In genomic region chr18:76457957-76458356, GRCh38 we compare ENCODE assay signal across 14 cellular contexts. TPM values are rescaled to one million over a fixed set of nuclear protein-coding genes. Genes with fewer than 3 reads are reported as not detected.
DNase-seq lines count a peak whose midpoint lies in the region; ATAC-seq and TF ChIP-seq lines count a peak whose summit lies in the region.
"Had no signal": no experiment of that assay in that cellular context is flagged by ENCODE, and none has a peak within 500 bp of the region (broad histone marks: within the 10 kb centered on the region; RNA-seq: fewer than 3 reads in every experiment).

No MANE protein-coding gene starts in this region.

- TF ChIP-seq CTCF in sigmoid colon (IDR thresholded peaks at IDR 0.05): no peak
- no peak for TF ChIP-seq CTCF in foreskin keratinocyte (conservative IDR thresholded peaks at IDR 0.05)

- peak overlapping the region; percentile 53 to 89 (median 73) for H3K4me2 ChIP-seq in BLaER1 treated with 17β-estradiol and CSF1 and Interleukin-3, amounts not matched to agents 10 nM and 100 nM

- 0 out of 20 replicates have a peak overlapping the region, but pooled peaks of 1 of the 10 experiments have one; percentile 13 for H3K4me3 ChIP-seq in BLaER1 treated with 17β-estradiol and CSF1 and Interleukin-3, amounts not matched to agents 10 nM and 100 nM
- no peak overlapping the region for H3K4me3 ChIP-seq in sigmoid colon

- H3K9ac ChIP-seq in BLaER1 treated with 17β-estradiol and CSF1 and Interleukin-3, amounts not matched to agents 10 nM and 100 nM: peak overlapping the region in 4 of 11 experiments; percentile 5 to 13 (median 8); a peak in 1 of 22 replicates

- peaks cover 0 to 5% (median 0%) of the 10 kb centered on the region in 11 experiments; a peak in 1 of 22 replicates for H3K9me3 ChIP-seq in BLaER1 treated with 17β-estradiol and CSF1 and Interleukin-3, amounts not matched to agents 10 nM and 100 nM (replicated peaks in 1 of 11)
- H3K9me3 ChIP-seq in sigmoid colon: no peaks in the 10 kb centered on the region

- no peak for ATAC-seq in left lobe of liver
- ATAC-seq in foreskin keratinocyte: no peak

- H3K27me3 ChIP-seq in BLaER1 treated with 17β-estradiol and CSF1 and Interleukin-3, amounts not matched to agents 10 nM and 100 nM: no peaks in the 10 kb centered on the region
- H3K27me3 ChIP-seq in sigmoid colon: no peaks in the 10 kb centered on the region
- no peaks in the 10 kb centered on the region for H3K27me3 ChIP-seq in foreskin keratinocyte

- peaks cover 35 to 53% (median 49%) of the 10 kb centered on the region in 11 experiments for H3K36me3 ChIP-seq in BLaER1 treated with 17β-estradiol and CSF1 and Interleukin-3, amounts not matched to agents 10 nM and 100 nM
- peaks cover 0 to 9% (median 0%) of the 10 kb centered on the region in 4 donors for H3K36me3 ChIP-seq in sigmoid colon

- WGBS in sigmoid colon, 2 donors: 93 to 94% methylated on average over 9 of the region's 9 CpGs

- no peak for TF ChIP-seq EP300 in sigmoid colon (IDR thresholded peaks at IDR 0.05)

- H3K4me1 ChIP-seq in BLaER1 treated with 17β-estradiol and CSF1 and Interleukin-3, amounts not matched to agents 10 nM and 100 nM: peaks cover 71 to 100% (median 86%) of the 10 kb centered on the region in 10 experiments
- H3K4me1 ChIP-seq in sigmoid colon (peaks cover 0 to 74% (median 46%) of the 10 kb centered on the region in 4 donors), foreskin keratinocyte (peaks cover 6% of the 10 kb centered on the region)

- peak overlapping the region in 8 of 11 experiments; percentile 22 to 89 (median 52); a peak in 16 of 22 replicates for H3K27ac ChIP-seq in BLaER1 treated with 17β-estradiol and CSF1 and Interleukin-3, amounts not matched to agents 10 nM and 100 nM
- H3K27ac ChIP-seq in sigmoid colon: peak overlapping the region in 1 of 4 donors; percentile 89
- no peak overlapping the region for H3K27ac ChIP-seq in foreskin keratinocyte
- H3K27ac ChIP-seq: C4-2B had no signal

- TF ChIP-seq POLR2A in sigmoid colon (IDR thresholded peaks at IDR 0.05): no peak

- intact Hi-C loops in sigmoid colon (cut with DNase I): no loop called here

- peaks cover 11 to 100% (median 68%) of the 10 kb centered on the region in 11 experiments; a peak in 17 of 22 replicates for H4K20me1 ChIP-seq in BLaER1 treated with 17β-estradiol and CSF1 and Interleukin-3, amounts not matched to agents 10 nM and 100 nM

- peak; percentile 21 for DNase-seq in NCI-H146 treated with DMSO at 0.1 percent for 48 hours (lab: John Stamatoyannopoulos, UW; ENCODE audit: unreplicated experiment)
- peak; percentile 11 for DNase-seq in left lobe of liver (ENCODE audit: low spot score)
- peak; percentile 9 for DNase-seq in sigmoid colon
- DNase-seq in NCI-H446 treated with DMSO at 0.1 percent for 48 hours (lab: John Stamatoyannopoulos, UW): no peak
- DNase-seq in foreskin keratinocyte: no peak
- no peak for DNase-seq in cerebellar nuclear complex (lab: John Stamatoyannopoulos, UW)
- no peak for DNase-seq in SKM-1 (lab: John Stamatoyannopoulos, UW; ENCODE audit: unreplicated experiment)
- DNase-seq: DMS153; H7; NCI-H2081 treated with DMSO at 0.1 percent for 48 hours; NCI-H526 treated with DMSO at 0.1 percent for 48 hours; NK-92 treated with Interleukin-12 subunit alpha and Interleukin-12 subunit beta, amount 100 ng/mL, for 24 hours had no signal

RNA-seq across cellular contexts. Expression of gene ZNF516, which starts 37.1 kb away (rescaled TPM):
- total RNA-seq in left lobe of liver (16.2 TPM), sigmoid colon (10 to 100 TPM; 24.3 to 29.9 (median 26.9) TPM), foreskin keratinocyte (11.7 and 14.6 TPM in 2 replicates)
- polyA plus RNA-seq in sigmoid colon (1 to 10 TPM; 2.1 to 6.1 (median 2.4) TPM), foreskin keratinocyte (5.9 and 8.2 TPM in 2 replicates)

Comparison
In these comparisons a context has a peak if more than half of its experiments do, and no peak if none do; other contexts are left out.
1. DNase-seq: peak in NCI-H146 treated with DMSO at 0.1 percent for 48 hours (single experiment), left lobe of liver (single experiment) and sigmoid colon (single experiment); none in NCI-H446 treated with DMSO at 0.1 percent for 48 hours (single experiment), foreskin keratinocyte (0 of 2), cerebellar nuclear complex (0 of 2) and SKM-1 (single experiment).